In the genomic region with DNA sequence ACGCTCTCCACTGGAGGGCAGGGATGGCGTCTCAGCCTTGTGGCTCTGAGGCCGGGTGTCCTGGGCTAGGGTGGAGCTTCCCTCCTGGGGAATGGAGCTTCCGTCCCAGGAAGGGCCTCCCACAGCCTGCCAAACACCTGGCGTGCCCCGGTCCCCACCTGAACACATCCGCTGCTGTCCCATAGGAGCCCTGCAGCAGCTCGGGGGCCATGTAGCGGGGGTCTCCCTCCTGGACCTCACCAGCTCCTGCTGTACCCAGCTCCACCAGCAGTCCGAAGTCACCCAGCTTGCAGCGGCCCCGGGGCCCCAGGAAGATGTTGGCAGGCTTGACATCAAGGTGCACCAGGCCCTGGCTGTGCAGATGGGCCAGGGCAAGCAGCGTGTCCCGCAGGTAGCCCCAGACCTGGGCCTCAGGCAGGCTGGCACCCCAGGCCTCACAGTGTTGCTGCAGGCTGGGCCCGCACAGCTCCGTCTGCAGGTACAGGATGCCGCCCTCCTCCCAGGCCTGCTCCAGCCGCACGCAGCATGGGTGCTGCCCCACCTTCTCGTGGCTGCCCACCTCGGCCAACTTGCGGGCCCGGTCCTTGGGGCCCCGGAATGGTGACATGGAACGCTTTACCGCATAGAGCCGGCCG, we compare ENCODE assay signal across 1 cellular context.
TF ChIP-seq lines count a peak whose summit lies in the region.

No MANE protein-coding gene starts in this region.

TF ChIP-seq in HEK293, 187 proteins besides CTCF, POLR2A, EP300 and RAD21 (continued from another document):
- TF ChIP-seq, protein P1, sequence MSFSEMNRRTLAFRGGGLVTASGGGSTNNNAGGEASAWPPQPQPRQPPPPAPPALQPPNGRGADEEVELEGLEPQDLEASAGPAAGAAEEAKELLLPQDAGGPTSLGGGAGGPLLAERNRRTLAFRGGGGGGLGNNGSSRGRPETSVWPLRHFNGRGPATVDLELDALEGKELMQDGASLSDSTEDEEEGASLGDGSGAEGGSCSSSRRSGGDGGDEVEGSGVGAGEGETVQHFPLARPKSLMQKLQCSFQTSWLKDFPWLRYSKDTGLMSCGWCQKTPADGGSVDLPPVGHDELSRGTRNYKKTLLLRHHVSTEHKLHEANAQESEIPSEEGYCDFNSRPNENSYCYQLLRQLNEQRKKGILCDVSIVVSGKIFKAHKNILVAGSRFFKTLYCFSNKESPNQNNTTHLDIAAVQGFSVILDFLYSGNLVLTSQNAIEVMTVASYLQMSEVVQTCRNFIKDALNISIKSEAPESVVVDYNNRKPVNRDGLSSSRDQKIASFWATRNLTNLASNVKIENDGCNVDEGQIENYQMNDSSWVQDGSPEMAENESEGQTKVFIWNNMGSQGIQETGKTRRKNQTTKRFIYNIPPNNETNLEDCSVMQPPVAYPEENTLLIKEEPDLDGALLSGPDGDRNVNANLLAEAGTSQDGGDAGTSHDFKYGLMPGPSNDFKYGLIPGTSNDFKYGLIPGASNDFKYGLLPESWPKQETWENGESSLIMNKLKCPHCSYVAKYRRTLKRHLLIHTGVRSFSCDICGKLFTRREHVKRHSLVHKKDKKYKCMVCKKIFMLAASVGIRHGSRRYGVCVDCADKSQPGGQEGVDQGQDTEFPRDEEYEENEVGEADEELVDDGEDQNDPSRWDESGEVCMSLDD (tag by site-specific recombination; IDR thresholded peaks at IDR 0.05): no peak
- TF ChIP-seq BCL11B (tag by site-specific recombination; IDR thresholded peaks at IDR 0.05; ENCODE audit: low read depth): no peak
TF ChIP-seq in HEK293: peak in this region for 4.
